ENCODE assay signal across 1 cellular context in the genomic region with DNA sequence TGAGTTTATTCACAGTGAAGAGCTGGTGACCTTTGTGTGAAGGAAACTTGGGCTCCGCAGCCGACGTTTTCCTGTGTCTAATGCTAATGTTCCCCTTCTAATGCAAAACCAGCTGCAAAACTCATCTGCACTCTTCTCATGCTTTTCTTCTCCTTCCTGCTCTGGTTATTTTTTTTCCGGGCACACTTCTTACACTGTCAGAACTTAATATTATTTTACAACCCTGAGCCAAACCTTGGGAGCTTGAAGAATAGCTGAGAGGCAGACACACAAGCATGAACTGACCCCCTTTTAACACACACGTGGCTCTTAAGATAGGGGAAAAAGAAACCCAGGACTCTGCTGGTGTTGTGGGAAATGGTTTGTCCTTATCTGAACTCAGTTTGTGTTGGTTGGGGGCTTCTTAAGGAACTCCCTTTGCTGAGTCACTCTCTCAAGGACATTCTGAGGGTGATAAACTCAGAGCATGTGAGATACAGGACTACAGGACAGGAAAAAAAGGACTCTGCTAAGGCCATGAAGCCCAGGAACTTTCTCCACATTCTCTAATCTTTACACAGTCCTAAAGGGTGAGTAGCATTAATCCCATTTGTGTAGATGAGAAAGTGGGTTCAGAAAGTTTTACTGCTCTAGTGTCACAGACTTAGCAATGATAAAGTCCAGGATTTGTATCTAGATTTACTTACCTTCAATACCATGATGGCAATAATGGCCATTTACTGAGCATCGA.
TF ChIP-seq lines count a peak whose summit lies in the region.

No MANE protein-coding gene starts in this region.

TF ChIP-seq in K562, 482 proteins besides CTCF, POLR2A, EP300 and RAD21 (continued from another document and continues in another):
- TF ChIP-seq, protein P1, sequence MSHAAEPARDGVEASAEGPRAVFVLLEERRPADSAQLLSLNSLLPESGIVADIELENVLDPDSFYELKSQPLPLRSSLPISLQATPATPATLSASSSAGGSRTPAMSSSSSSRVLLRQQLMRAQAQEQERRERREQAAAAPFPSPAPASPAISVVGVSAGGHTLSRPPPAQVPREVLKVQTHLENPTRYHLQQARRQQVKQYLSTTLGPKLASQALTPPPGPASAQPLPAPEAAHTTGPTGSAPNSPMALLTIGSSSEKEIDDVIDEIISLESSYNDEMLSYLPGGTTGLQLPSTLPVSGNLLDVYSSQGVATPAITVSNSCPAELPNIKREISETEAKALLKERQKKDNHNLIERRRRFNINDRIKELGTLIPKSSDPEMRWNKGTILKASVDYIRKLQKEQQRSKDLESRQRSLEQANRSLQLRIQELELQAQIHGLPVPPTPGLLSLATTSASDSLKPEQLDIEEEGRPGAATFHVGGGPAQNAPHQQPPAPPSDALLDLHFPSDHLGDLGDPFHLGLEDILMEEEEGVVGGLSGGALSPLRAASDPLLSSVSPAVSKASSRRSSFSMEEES (CRISPR knock-in tag; IDR thresholded peaks at IDR 0.05), result no peak
- TF ChIP-seq PCBP1 (IDR thresholded peaks at IDR 0.05; ENCODE audit: low read depth, low read length, poor library complexity, severe bottlenecking), result no peak
- TF ChIP-seq ZBTB11 (CRISPR knock-in tag; IDR thresholded peaks at IDR 0.05), result peak in 1 of 3 experiments; percentile 43; a peak in 2 of 6 replicates
- TF ChIP-seq CREB1 (IDR thresholded peaks at IDR 0.05), result peak; percentile 57; the same call in 1 of the 2 replicates
- no peak for TF ChIP-seq CREB1 (CRISPR knock-in tag; IDR thresholded peaks at IDR 0.05)
- TF ChIP-seq, protein P2, sequence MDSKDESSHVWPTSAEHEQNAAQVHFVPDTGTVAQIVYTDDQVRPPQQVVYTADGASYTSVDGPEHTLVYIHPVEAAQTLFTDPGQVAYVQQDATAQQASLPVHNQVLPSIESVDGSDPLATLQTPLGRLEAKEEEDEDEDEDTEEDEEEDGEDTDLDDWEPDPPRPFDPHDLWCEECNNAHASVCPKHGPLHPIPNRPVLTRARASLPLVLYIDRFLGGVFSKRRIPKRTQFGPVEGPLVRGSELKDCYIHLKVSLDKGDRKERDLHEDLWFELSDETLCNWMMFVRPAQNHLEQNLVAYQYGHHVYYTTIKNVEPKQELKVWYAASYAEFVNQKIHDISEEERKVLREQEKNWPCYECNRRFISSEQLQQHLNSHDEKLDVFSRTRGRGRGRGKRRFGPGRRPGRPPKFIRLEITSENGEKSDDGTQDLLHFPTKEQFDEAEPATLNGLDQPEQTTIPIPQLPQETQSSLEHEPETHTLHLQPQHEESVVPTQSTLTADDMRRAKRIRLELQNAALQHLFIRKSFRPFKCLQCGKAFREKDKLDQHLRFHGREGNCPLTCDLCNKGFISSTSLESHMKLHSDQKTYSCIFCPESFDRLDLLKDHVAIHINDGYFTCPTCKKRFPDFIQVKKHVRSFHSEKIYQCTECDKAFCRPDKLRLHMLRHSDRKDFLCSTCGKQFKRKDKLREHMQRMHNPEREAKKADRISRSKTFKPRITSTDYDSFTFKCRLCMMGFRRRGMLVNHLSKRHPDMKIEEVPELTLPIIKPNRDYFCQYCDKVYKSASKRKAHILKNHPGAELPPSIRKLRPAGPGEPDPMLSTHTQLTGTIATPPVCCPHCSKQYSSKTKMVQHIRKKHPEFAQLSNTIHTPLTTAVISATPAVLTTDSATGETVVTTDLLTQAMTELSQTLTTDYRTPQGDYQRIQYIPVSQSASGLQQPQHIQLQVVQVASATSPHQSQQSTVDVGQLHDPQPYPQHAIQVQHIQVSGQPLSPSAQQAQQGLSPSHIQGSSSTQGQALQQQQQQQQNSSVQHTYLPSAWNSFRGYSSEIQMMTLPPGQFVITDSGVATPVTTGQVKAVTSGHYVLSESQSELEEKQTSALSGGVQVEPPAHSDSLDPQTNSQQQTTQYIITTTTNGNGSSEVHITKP (IDR thresholded peaks at IDR 0.05; ENCODE audit: partially characterized antibody), result peak; percentile 66
- no peak for TF ChIP-seq U2AF2 (optimal IDR thresholded peaks at IDR 0.05; ENCODE audit: low read depth, low read length)
- peak; percentile 92 for TF ChIP-seq MAFK (IDR thresholded peaks at IDR 0.05; ENCODE audit: low read length)
- no peak for TF ChIP-seq BMI1 (IDR thresholded peaks at IDR 0.05; ENCODE audit: low read length)
- TF ChIP-seq, protein P3, sequence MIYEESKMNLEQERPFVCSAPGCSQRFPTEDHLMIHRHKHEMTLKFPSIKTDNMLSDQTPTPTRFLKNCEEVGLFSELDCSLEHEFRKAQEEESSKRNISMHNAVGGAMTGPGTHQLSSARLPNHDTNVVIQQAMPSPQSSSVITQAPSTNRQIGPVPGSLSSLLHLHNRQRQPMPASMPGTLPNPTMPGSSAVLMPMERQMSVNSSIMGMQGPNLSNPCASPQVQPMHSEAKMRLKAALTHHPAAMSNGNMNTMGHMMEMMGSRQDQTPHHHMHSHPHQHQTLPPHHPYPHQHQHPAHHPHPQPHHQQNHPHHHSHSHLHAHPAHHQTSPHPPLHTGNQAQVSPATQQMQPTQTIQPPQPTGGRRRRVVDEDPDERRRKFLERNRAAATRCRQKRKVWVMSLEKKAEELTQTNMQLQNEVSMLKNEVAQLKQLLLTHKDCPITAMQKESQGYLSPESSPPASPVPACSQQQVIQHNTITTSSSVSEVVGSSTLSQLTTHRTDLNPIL (CRISPR knock-in tag; IDR thresholded peaks at IDR 0.05), result peak; percentile 36; the same call in 1 of the 2 replicates
- peak; percentile 79 for TF ChIP-seq TCF3 (CRISPR knock-in tag; IDR thresholded peaks at IDR 0.05)
- TF ChIP-seq GABPA (tag; conservative IDR thresholded peaks at IDR 0.05; ENCODE audit: low read depth), result peak; percentile 35; the same call in 1 of the 2 replicates
- TF ChIP-seq EWSR1 (IDR thresholded peaks at IDR 0.05; ENCODE audit: borderline replicate concordance, low read depth, partially characterized antibody), result no peak
- TF ChIP-seq ARID2 (IDR thresholded peaks at IDR 0.05), result no peak
- TF ChIP-seq NR2C1 (IDR thresholded peaks at IDR 0.05), result peak; percentile 27
- TF ChIP-seq NR2C1 (tag; IDR thresholded peaks at IDR 0.05), result peak; percentile 42
- TF ChIP-seq ZNF184 (CRISPR knock-in tag; IDR thresholded peaks at IDR 0.05), result no peak
- peak; percentile 41; the same call in 1 of the 2 replicates for TF ChIP-seq CREM (IDR thresholded peaks at IDR 0.05; ENCODE audit: low read depth)
- no peak for TF ChIP-seq TCF15 (CRISPR knock-in tag; IDR thresholded peaks at IDR 0.05)
- no peak for TF ChIP-seq ASH1L (IDR thresholded peaks at IDR 0.05; ENCODE audit: borderline replicate concordance, low read depth, partially characterized antibody)
- TF ChIP-seq SMARCC2 (IDR thresholded peaks at IDR 0.05; ENCODE audit: low read depth), result peak; percentile 33; the same call in 1 of the 2 replicates
- TF ChIP-seq EGR1 (conservative IDR thresholded peaks at IDR 0.05), result no peak
- TF ChIP-seq ZNF146 (CRISPR knock-in tag; IDR thresholded peaks at IDR 0.05; ENCODE audit: unreplicated experiment), result no peak
- no peak for TF ChIP-seq ZNF217 (CRISPR knock-in tag; IDR thresholded peaks at IDR 0.05)
- no peak for TF ChIP-seq ZNF431 (CRISPR knock-in tag; IDR thresholded peaks at IDR 0.05)
- TF ChIP-seq HDGF (IDR thresholded peaks at IDR 0.05), result no peak
- TF ChIP-seq SIRT6 (IDR thresholded peaks at IDR 0.05; ENCODE audit: low read depth, low read length), result no peak
- TF ChIP-seq, protein P4, sequence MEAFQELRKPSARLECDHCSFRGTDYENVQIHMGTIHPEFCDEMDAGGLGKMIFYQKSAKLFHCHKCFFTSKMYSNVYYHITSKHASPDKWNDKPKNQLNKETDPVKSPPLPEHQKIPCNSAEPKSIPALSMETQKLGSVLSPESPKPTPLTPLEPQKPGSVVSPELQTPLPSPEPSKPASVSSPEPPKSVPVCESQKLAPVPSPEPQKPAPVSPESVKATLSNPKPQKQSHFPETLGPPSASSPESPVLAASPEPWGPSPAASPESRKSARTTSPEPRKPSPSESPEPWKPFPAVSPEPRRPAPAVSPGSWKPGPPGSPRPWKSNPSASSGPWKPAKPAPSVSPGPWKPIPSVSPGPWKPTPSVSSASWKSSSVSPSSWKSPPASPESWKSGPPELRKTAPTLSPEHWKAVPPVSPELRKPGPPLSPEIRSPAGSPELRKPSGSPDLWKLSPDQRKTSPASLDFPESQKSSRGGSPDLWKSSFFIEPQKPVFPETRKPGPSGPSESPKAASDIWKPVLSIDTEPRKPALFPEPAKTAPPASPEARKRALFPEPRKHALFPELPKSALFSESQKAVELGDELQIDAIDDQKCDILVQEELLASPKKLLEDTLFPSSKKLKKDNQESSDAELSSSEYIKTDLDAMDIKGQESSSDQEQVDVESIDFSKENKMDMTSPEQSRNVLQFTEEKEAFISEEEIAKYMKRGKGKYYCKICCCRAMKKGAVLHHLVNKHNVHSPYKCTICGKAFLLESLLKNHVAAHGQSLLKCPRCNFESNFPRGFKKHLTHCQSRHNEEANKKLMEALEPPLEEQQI (IDR thresholded peaks at IDR 0.05), result 0 out of 2 replicates have a peak, but pooled peaks have one; percentile 12
- TF ChIP-seq ZFPM2 (CRISPR knock-in tag; IDR thresholded peaks at IDR 0.05), result no peak
- TF ChIP-seq SIX5 (IDR thresholded peaks at IDR 0.05; ENCODE audit: borderline replicate concordance in 1 of 2, insufficient read depth in 1 of 2, low read depth in 1 of 2, low read length in 2 of 2), result no peak
- 0 out of 2 replicates have a peak, but pooled peaks have one; percentile 11 for TF ChIP-seq OTX1 (CRISPR knock-in tag; IDR thresholded peaks at IDR 0.05)
- no peak for TF ChIP-seq GTF2F1 (IDR thresholded peaks at IDR 0.05; ENCODE audit: low read depth, low read length)
- peak; percentile 70 to 86; a peak in 3 of 4 replicates for TF ChIP-seq TRIM24 (IDR thresholded peaks at IDR 0.05)
- TF ChIP-seq, protein P5, sequence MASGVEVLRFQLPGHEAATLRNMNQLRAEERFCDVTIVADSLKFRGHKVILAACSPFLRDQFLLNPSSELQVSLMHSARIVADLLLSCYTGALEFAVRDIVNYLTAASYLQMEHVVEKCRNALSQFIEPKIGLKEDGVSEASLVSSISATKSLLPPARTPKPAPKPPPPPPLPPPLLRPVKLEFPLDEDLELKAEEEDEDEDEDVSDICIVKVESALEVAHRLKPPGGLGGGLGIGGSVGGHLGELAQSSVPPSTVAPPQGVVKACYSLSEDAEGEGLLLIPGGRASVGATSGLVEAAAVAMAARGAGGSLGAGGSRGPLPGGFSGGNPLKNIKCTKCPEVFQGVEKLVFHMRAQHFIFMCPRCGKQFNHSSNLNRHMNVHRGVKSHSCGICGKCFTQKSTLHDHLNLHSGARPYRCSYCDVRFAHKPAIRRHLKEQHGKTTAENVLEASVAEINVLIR (CRISPR knock-in tag; IDR thresholded peaks at IDR 0.05), result no peak
- TF ChIP-seq MAX (CRISPR knock-in tag; IDR thresholded peaks at IDR 0.05), result peak; percentile 46; the same call in 1 of the 2 replicates
- no peak for TF ChIP-seq ZNF717 (CRISPR knock-in tag; IDR thresholded peaks at IDR 0.05)
- TF ChIP-seq ZNF395 (CRISPR knock-in tag; IDR thresholded peaks at IDR 0.05), result peak; percentile 18; the same call in 1 of the 2 replicates
- TF ChIP-seq, protein P6, sequence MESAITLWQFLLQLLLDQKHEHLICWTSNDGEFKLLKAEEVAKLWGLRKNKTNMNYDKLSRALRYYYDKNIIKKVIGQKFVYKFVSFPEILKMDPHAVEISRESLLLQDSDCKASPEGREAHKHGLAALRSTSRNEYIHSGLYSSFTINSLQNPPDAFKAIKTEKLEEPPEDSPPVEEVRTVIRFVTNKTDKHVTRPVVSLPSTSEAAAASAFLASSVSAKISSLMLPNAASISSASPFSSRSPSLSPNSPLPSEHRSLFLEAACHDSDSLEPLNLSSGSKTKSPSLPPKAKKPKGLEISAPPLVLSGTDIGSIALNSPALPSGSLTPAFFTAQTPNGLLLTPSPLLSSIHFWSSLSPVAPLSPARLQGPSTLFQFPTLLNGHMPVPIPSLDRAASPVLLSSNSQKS (CRISPR knock-in tag; IDR thresholded peaks at IDR 0.05), result no peak
- TF ChIP-seq SAFB (IDR thresholded peaks at IDR 0.05; ENCODE audit: borderline replicate concordance, low read depth, low read length), result no peak
- no peak for TF ChIP-seq KLF13 (tag; IDR thresholded peaks at IDR 0.05; ENCODE audit: borderline replicate concordance, low read depth)
